In the genomic region with DNA sequence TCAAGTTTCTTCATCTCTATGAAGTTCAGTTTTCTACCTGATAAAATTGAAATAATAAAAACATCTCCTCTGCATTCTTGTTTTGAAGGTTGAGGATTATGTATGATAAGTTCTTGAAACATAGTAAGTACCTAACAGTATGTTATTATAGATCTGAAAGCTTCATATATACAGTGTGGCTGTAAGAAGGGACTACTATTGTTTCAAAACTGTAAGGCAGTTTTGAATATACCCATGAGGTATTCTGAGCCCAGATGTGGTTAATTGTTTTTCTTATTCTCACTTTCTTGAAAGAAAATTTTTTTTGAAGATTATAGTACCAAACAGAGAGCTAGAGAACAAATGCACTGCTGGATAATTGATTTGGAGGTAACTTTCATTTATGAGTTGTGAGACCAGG, we compare ENCODE assay signal across 32 cellular contexts.
"Had no signal": no experiment of that assay in that cellular context is flagged by ENCODE, and none has a peak within 500 bp of the region (broad histone marks: within the 10 kb centered on the region; RNA-seq: fewer than 3 reads in every experiment).

No MANE protein-coding gene starts in this region.

- H3K27me3 ChIP-seq: ascending aorta, breast epithelium, cardiac muscle cell, colonic mucosa, gastrocnemius medialis, heart left ventricle had no signal

- H3K27ac Mint-ChIP-seq: activated CD4-positive, alpha-beta memory T cell treated with anti-CD3 and anti-CD28 coated beads for 36 hours; activated CD4-positive, alpha-beta T cell treated with anti-CD3 and anti-CD28 coated beads for 36 hours; activated CD4-positive, alpha-beta T cell treated with anti-CD3 and anti-CD28 coated beads, Interleukin-2, amount 10 ng/mL, durations not matched to agents 24 days and 14 days; activated CD8-positive, alpha-beta memory T cell treated with anti-CD3 and anti-CD28 coated beads, Interleukin-2, amount 10 ng/mL, durations not matched to agents 7 days and 5 days; activated CD8-positive, alpha-beta T cell treated with anti-CD3 and anti-CD28 coated beads, Interleukin-2, amount 10 ng/mL, durations not matched to agents 7 days and 5 days; activated naive CD4-positive, alpha-beta T cell treated with anti-CD3 and anti-CD28 coated beads for 36 hours; activated naive CD4-positive, alpha-beta T cell treated with anti-CD3 and anti-CD28 coated beads, Interleukin-2, amount 50 U/mL, for 24 hours; activated naive CD8-positive, alpha-beta T cell treated with anti-CD3 and anti-CD28 coated beads for 36 hours; activated naive CD8-positive, alpha-beta T cell treated with anti-CD3 and anti-CD28 coated beads, Interleukin-2, amount 50 U/mL, for 24 hours; activated T-helper 1 cell treated with anti-CD3 and anti-CD28 coated beads, Interleukin-12 subunit alpha, Interleukin-12 subunit beta, Interleukin-2, Interleukin-4 antibody, amounts not matched to agents 30 ng/mL and 10 ng/mL and 1 ng/mL, durations not matched to agents 14 hours and 24 hours and 36 hours; activated T-helper 2 cell treated with anti-CD3 and anti-CD28 coated beads, Interferon-gamma antibody, Interleukin-2, Interleukin-4, amounts not matched to agents 10 μg/mL and 5 μg/mL and 100 μg/mL, durations not matched to agents 14 hours and 24 hours and 36 hours; brain had no signal

- H3K36me3 Mint-ChIP-seq: activated CD4-positive, alpha-beta memory T cell treated with anti-CD3 and anti-CD28 coated beads for 36 hours; activated CD8-positive, alpha-beta memory T cell treated with anti-CD3 and anti-CD28 coated beads, Interleukin-2, amount 10 ng/mL, durations not matched to agents 7 days and 5 days; activated naive CD4-positive, alpha-beta T cell treated with anti-CD3 and anti-CD28 coated beads, Interleukin-2, amount 50 U/mL, for 24 hours; activated naive CD8-positive, alpha-beta T cell treated with anti-CD3 and anti-CD28 coated beads for 36 hours; brain had no signal

- H3K36me3 ChIP-seq: ascending aorta, breast epithelium, cardiac muscle cell, colonic mucosa, gastrocnemius medialis, heart left ventricle had no signal

- H3K9me3 ChIP-seq: ascending aorta, breast epithelium, colonic mucosa, gastrocnemius medialis had no signal

- ATAC-seq: activated CD4-positive, alpha-beta T cell treated with anti-CD3 and anti-CD28 coated beads for 36 hours; activated CD8-positive, alpha-beta memory T cell treated with anti-CD3 and anti-CD28 coated beads, Interleukin-2, amount 10 ng/mL, durations not matched to agents 7 days and 5 days; activated CD8-positive, alpha-beta T cell treated with anti-CD3 and anti-CD28 coated beads, Interleukin-2, amount 10 ng/mL, durations not matched to agents 7 days and 5 days; activated naive CD8-positive, alpha-beta T cell treated with anti-CD3 and anti-CD28 coated beads, Interleukin-2, amount 50 U/mL, for 24 hours; esophagus mucosa; gastrocnemius medialis had no signal

- H3K4me3 Mint-ChIP-seq: activated CD4-positive, alpha-beta memory T cell treated with anti-CD3 and anti-CD28 coated beads for 36 hours; activated CD4-positive, alpha-beta T cell treated with anti-CD3 and anti-CD28 coated beads for 36 hours; activated CD4-positive, alpha-beta T cell treated with anti-CD3 and anti-CD28 coated beads, Interleukin-2, amount 10 ng/mL, durations not matched to agents 24 days and 14 days; activated CD8-positive, alpha-beta memory T cell treated with anti-CD3 and anti-CD28 coated beads, Interleukin-2, amount 10 ng/mL, durations not matched to agents 7 days and 5 days; activated CD8-positive, alpha-beta T cell treated with anti-CD3 and anti-CD28 coated beads, Interleukin-2, amount 10 ng/mL, durations not matched to agents 7 days and 5 days; activated naive CD4-positive, alpha-beta T cell treated with anti-CD3 and anti-CD28 coated beads for 36 hours; activated naive CD4-positive, alpha-beta T cell treated with anti-CD3 and anti-CD28 coated beads, Interleukin-2, amount 50 U/mL, for 24 hours; activated naive CD8-positive, alpha-beta T cell treated with anti-CD3 and anti-CD28 coated beads for 36 hours; activated naive CD8-positive, alpha-beta T cell treated with anti-CD3 and anti-CD28 coated beads, Interleukin-2, amount 50 U/mL, for 24 hours; activated T-helper 1 cell treated with anti-CD3 and anti-CD28 coated beads, Interleukin-12 subunit alpha, Interleukin-12 subunit beta, Interleukin-2, Interleukin-4 antibody, amounts not matched to agents 30 ng/mL and 10 ng/mL and 1 ng/mL, durations not matched to agents 14 hours and 24 hours and 36 hours; brain had no signal

- H3K27ac ChIP-seq: breast epithelium, cardiac muscle cell, colonic mucosa, gastrocnemius medialis had no signal

- H3K27me3 Mint-ChIP-seq: activated CD4-positive, alpha-beta memory T cell treated with anti-CD3 and anti-CD28 coated beads for 36 hours; activated CD4-positive, alpha-beta T cell treated with anti-CD3 and anti-CD28 coated beads, Interleukin-2, amount 10 ng/mL, durations not matched to agents 24 days and 14 days; activated CD8-positive, alpha-beta memory T cell treated with anti-CD3 and anti-CD28 coated beads, Interleukin-2, amount 10 ng/mL, durations not matched to agents 7 days and 5 days; activated naive CD4-positive, alpha-beta T cell treated with anti-CD3 and anti-CD28 coated beads, Interleukin-2, amount 50 U/mL, for 24 hours had no signal

- H3K9me3 Mint-ChIP-seq: activated CD4-positive, alpha-beta memory T cell treated with anti-CD3 and anti-CD28 coated beads for 36 hours; activated CD4-positive, alpha-beta T cell treated with anti-CD3 and anti-CD28 coated beads, Interleukin-2, amount 10 ng/mL, durations not matched to agents 24 days and 14 days; activated naive CD4-positive, alpha-beta T cell treated with anti-CD3 and anti-CD28 coated beads for 36 hours; activated naive CD4-positive, alpha-beta T cell treated with anti-CD3 and anti-CD28 coated beads, Interleukin-2, amount 50 U/mL, for 24 hours; activated naive CD8-positive, alpha-beta T cell treated with anti-CD3 and anti-CD28 coated beads for 36 hours; activated naive CD8-positive, alpha-beta T cell treated with anti-CD3 and anti-CD28 coated beads, Interleukin-2, amount 50 U/mL, for 24 hours; activated T-helper 1 cell treated with anti-CD3 and anti-CD28 coated beads, Interleukin-12 subunit alpha, Interleukin-12 subunit beta, Interleukin-2, Interleukin-4 antibody, amounts not matched to agents 30 ng/mL and 10 ng/mL and 1 ng/mL, durations not matched to agents 14 hours and 24 hours and 36 hours; activated T-helper 2 cell treated with anti-CD3 and anti-CD28 coated beads, Interferon-gamma antibody, Interleukin-2, Interleukin-4, amounts not matched to agents 10 μg/mL and 5 μg/mL and 100 μg/mL, durations not matched to agents 14 hours and 24 hours and 36 hours had no signal

- H3K4me1 Mint-ChIP-seq: activated CD4-positive, alpha-beta T cell treated with anti-CD3 and anti-CD28 coated beads for 36 hours; activated CD4-positive, alpha-beta T cell treated with anti-CD3 and anti-CD28 coated beads, Interleukin-2, amount 10 ng/mL, durations not matched to agents 24 days and 14 days; activated CD8-positive, alpha-beta memory T cell treated with anti-CD3 and anti-CD28 coated beads, Interleukin-2, amount 10 ng/mL, durations not matched to agents 7 days and 5 days; activated naive CD4-positive, alpha-beta T cell treated with anti-CD3 and anti-CD28 coated beads, Interleukin-2, amount 50 U/mL, for 24 hours; activated naive CD8-positive, alpha-beta T cell treated with anti-CD3 and anti-CD28 coated beads for 36 hours; activated naive CD8-positive, alpha-beta T cell treated with anti-CD3 and anti-CD28 coated beads, Interleukin-2, amount 50 U/mL, for 24 hours; brain had no signal

- DNase-seq: activated CD4-positive, alpha-beta memory T cell treated with anti-CD3 and anti-CD28 coated beads for 36 hours; activated CD4-positive, alpha-beta T cell treated with anti-CD3 and anti-CD28 coated beads for 36 hours; activated CD4-positive, alpha-beta T cell treated with anti-CD3 and anti-CD28 coated beads, Interleukin-2, amount 10 ng/mL, durations not matched to agents 24 days and 14 days; activated CD4-positive, CD25-positive, alpha-beta regulatory T cell; activated CD4-positive, CD25-positive, alpha-beta regulatory T cell treated with anti-CD3 and anti-CD28 coated beads, Interleukin-2, amount 50 U/mL, for 72 hours; activated CD8-positive, alpha-beta memory T cell treated with anti-CD3 and anti-CD28 coated beads, Interleukin-2, amount 10 ng/mL, durations not matched to agents 7 days and 5 days; activated CD8-positive, alpha-beta memory T cell treated with anti-CD3 and anti-CD28 coated beads, Interleukin-2, amount 50 U/mL, for 4 hours; activated CD8-positive, alpha-beta T cell treated with anti-CD3 and anti-CD28 coated beads, Interleukin-2, amount 10 ng/mL, durations not matched to agents 7 days and 5 days; activated effector memory CD4-positive, alpha-beta T cell treated with anti-CD3 and anti-CD28 coated beads, Interleukin-2, amount 50 U/mL, for 16 hours; activated naive CD4-positive, alpha-beta T cell treated with anti-CD3 and anti-CD28 coated beads for 36 hours; activated naive CD8-positive, alpha-beta T cell treated with anti-CD3 and anti-CD28 coated beads for 36 hours; activated naive CD8-positive, alpha-beta T cell treated with anti-CD3 and anti-CD28 coated beads, Interleukin-2, amount 50 U/mL, for 24 hours; activated T-cell treated with anti-CD3 and anti-CD28 coated beads, Interleukin-2, amount 50 U/mL, for 1 hour; activated T-cell treated with anti-CD3 and anti-CD28 coated beads, Interleukin-2, amount 50 U/mL, for 48 hours; central memory CD4-positive, alpha-beta T cell; cerebellar nuclear complex; colonic mucosa; effector CD8-positive, alpha-beta T cell; foreskin fibroblast; gastrocnemius medialis; glutamatergic neuron; heart left ventricle; T-helper 2 cell had no signal

- H3K4me1 ChIP-seq: breast epithelium, colonic mucosa, gastrocnemius medialis had no signal

- H3K4me3 ChIP-seq: ascending aorta, breast epithelium, cardiac muscle cell, colonic mucosa, gastrocnemius medialis, heart left ventricle had no signal

- FAIRE-seq: endothelial cell of umbilical vein had no signal
